In the genomic region with DNA sequence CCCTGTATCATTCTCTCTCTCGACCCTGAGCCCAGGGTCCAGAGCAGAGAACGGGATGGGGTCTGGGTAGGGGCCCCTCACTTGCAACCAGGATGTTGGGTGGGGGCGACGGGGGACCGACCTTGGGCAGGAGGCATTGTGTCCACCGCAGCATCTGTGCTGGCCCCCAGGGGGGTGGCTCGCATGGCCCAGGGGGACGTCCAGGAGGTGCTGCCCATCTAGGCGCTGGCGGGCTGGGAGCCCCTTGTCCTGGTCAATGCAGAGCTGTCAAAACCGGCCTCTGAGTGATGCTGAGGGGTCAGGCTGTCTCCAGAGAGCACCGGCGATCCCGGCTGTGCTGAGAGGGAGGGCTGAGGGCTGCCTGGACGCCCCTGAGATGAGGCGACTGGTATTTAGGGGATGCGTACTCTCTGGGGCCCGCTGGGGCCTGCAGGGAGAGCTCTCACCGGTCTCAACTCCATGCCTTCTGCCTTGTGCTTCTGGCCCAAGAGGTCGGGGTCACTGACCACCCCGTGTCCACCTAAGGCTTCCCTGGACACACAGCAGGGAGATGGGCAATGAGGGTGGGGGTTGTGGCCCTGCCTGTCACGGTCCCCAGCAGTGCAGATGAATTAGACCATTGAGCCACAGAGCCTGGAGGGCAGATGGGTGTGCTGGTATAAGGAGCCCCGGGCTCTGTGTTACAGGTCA, we compare ENCODE assay signal across 1 cellular context.
TF ChIP-seq lines count a peak whose summit lies in the region.

No MANE protein-coding gene starts in this region.

TF ChIP-seq in GM12878, 131 proteins besides CTCF, POLR2A, EP300 and RAD21:
- TF ChIP-seq NR2F1 (conservative IDR thresholded peaks at IDR 0.05) (peak; percentile 27; the same call in 1 of the 2 replicates), IKZF2 (IDR thresholded peaks at IDR 0.05) (no peak), IKZF1 (conservative IDR thresholded peaks at IDR 0.05) (no peak)
- TF ChIP-seq, protein P1, sequence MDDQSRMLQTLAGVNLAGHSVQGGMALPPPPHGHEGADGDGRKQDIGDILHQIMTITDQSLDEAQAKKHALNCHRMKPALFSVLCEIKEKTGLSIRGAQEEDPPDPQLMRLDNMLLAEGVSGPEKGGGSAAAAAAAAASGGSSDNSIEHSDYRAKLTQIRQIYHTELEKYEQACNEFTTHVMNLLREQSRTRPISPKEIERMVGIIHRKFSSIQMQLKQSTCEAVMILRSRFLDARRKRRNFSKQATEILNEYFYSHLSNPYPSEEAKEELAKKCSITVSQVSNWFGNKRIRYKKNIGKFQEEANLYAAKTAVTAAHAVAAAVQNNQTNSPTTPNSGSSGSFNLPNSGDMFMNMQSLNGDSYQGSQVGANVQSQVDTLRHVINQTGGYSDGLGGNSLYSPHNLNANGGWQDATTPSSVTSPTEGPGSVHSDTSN (IDR thresholded peaks at IDR 0.05; ENCODE audit: insufficient replicate concordance, low read depth, low read length), result peak; percentile 10
